In genomic region chr9:88418025-88418424, GRCh38 we compare ENCODE assay signal across 23 cellular contexts. TPM values are rescaled to one million over a fixed set of nuclear protein-coding genes. Genes with fewer than 3 reads are reported as not detected.
A peak's percentile ranks its signal among the peaks of the same experiment; 100 is the strongest.
DNase-seq lines count a peak whose midpoint lies in the region; ATAC-seq and TF ChIP-seq lines count a peak whose summit lies in the region.
"Had no signal": no experiment of that assay in that cellular context is flagged by ENCODE, and none has a peak within 500 bp of the region (broad histone marks: within the 10 kb centered on the region; RNA-seq: fewer than 3 reads in every experiment).

No MANE protein-coding gene starts in this region.

- intact Hi-C loops in activated CD8-positive, alpha-beta T cell treated with anti-CD3 and anti-CD28 coated beads for 36 hours (cut with micrococcal nuclease), result no loop called here
- intact Hi-C loops in CD14-positive monocyte (cut with micrococcal nuclease), result no loop called here

- TF ChIP-seq CTCF in activated CD8-positive, alpha-beta T cell treated with anti-CD3 and anti-CD28 coated beads for 36 hours (IDR thresholded peaks at IDR 0.05), result no peak
- no peak for TF ChIP-seq CTCF in endothelial cell (IDR thresholded peaks at IDR 0.05; ENCODE audit: unreplicated experiment)
- TF ChIP-seq CTCF in GM13976 (IDR thresholded peaks at IDR 0.05; ENCODE audit: borderline replicate concordance, control extremely low read depth, extremely low read depth, insufficient read depth, missing control alignments), result no peak
- no peak for TF ChIP-seq CTCF in CD14-positive monocyte (IDR thresholded peaks at IDR 0.05)

- H3K9ac ChIP-seq in HUES6 (ENCODE audit: low read length), result peak overlapping the region; percentile 29

- H3K4me1 ChIP-seq in HUES6 (ENCODE audit: control insufficient read depth, insufficient read depth, low read length), result peaks cover 9% of the 10 kb centered on the region
- H3K4me1 ChIP-seq: suprapubic skin had no signal

- no peak overlapping the region for H3K4me3 Mint-ChIP-seq in activated CD8-positive, alpha-beta T cell treated with anti-CD3 and anti-CD28 coated beads, Interleukin-2, amount 10 ng/mL, durations not matched to agents 7 days and 5 days
- no peak overlapping the region for H3K4me3 Mint-ChIP-seq in activated CD8-positive, alpha-beta T cell treated with anti-CD3 and anti-CD28 coated beads for 36 hours
- H3K4me3 Mint-ChIP-seq in endothelial cell (ENCODE audit: unreplicated experiment) (peak overlapping the region; percentile 76), CD14-positive monocyte (no peak overlapping the region)
- H3K4me3 Mint-ChIP-seq: activated naive CD8-positive, alpha-beta T cell treated with anti-CD3 and anti-CD28 coated beads for 36 hours; activated T-cell treated with anti-CD3 and anti-CD28 coated beads, Interleukin-2, amount 50 U/mL, for 72 hours; nephron; stimulated activated effector memory CD8-positive, alpha-beta T cell treated with anti-CD3 and anti-CD28 coated beads, Interleukin-12 subunit alpha, Interleukin-12 subunit beta, amount 100 ng/mL, for 72 hours had no signal

- peaks cover 18% of the 10 kb centered on the region for H3K4me1 Mint-ChIP-seq in activated CD8-positive, alpha-beta T cell treated with anti-CD3 and anti-CD28 coated beads, Interleukin-2, amount 10 ng/mL, durations not matched to agents 7 days and 5 days (ENCODE audit: low read depth)
- peaks cover 21% of the 10 kb centered on the region for H3K4me1 Mint-ChIP-seq in activated CD8-positive, alpha-beta T cell treated with anti-CD3 and anti-CD28 coated beads for 36 hours (ENCODE audit: low read depth)
- peaks cover 3% of the 10 kb centered on the region for H3K4me1 Mint-ChIP-seq in endothelial cell (ENCODE audit: unreplicated experiment)
- peaks cover 1% of the 10 kb centered on the region for H3K4me1 Mint-ChIP-seq in CD14-positive monocyte

- DNase-seq in activated CD8-positive, alpha-beta T cell treated with anti-CD3 and anti-CD28 coated beads, Interleukin-2, amount 10 ng/mL, durations not matched to agents 7 days and 5 days, result no peak
- no peak for DNase-seq in activated CD8-positive, alpha-beta T cell treated with anti-CD3 and anti-CD28 coated beads for 36 hours
- DNase-seq in endothelial cell (ENCODE audit: low spot score), result no peak
- peak; percentile 35 for DNase-seq in myocyte (ENCODE audit: low read depth)
- no peak for DNase-seq in KG1 (lab: John Stamatoyannopoulos, UW)
- DNase-seq in GM13976 (ENCODE audit: low spot score), result no peak
- no peak for DNase-seq in CD14-positive monocyte (ENCODE audit: low spot score)
- DNase-seq: activated CD4-positive, alpha-beta T cell treated with anti-CD3 and anti-CD28 coated beads, Interleukin-2, amount 50 U/mL, for 4 hours; activated naive CD8-positive, alpha-beta T cell treated with anti-CD3 and anti-CD28 coated beads for 36 hours; activated T-cell treated with anti-CD3 and anti-CD28 coated beads, Interleukin-2, amount 50 U/mL, for 72 hours; brain microvascular endothelial cell; C1 segment of cervical spinal cord; DMS 273 treated with DMSO at 0.1 percent for 48 hours; left cardiac atrium; NCI-H1417 treated with DMSO at 0.1 percent for 48 hours; NCI-H524 treated with DMSO at 0.1 percent for 48 hours; Right ventricle myocardium superior had no signal

- H3K27ac ChIP-seq in HUES6 (ENCODE audit: low read depth, low read length), result peak overlapping the region; percentile 80
- H3K27ac ChIP-seq: coronary artery, suprapubic skin had no signal

- peaks cover 65% of the 10 kb centered on the region for H3K9me3 ChIP-seq in HUES6 (ENCODE audit: control insufficient read depth, insufficient read depth, low read depth, low read length)

- no peaks in the 10 kb centered on the region for H3K27me3 Mint-ChIP-seq in activated CD8-positive, alpha-beta T cell treated with anti-CD3 and anti-CD28 coated beads, Interleukin-2, amount 10 ng/mL, durations not matched to agents 7 days and 5 days (ENCODE audit: low read depth)
- H3K27me3 Mint-ChIP-seq in activated CD8-positive, alpha-beta T cell treated with anti-CD3 and anti-CD28 coated beads for 36 hours, result no peaks in the 10 kb centered on the region
- H3K27me3 Mint-ChIP-seq in endothelial cell (ENCODE audit: unreplicated experiment) (peaks cover 2% of the 10 kb centered on the region), CD14-positive monocyte (ENCODE audit: low read depth in 3 of 3) (no peaks in the 10 kb centered on the region)
- H3K27me3 Mint-ChIP-seq: activated naive CD8-positive, alpha-beta T cell treated with anti-CD3 and anti-CD28 coated beads for 36 hours had no signal

- POLR2A ChIA-PET in activated CD8-positive, alpha-beta T cell treated with anti-CD3 and anti-CD28 coated beads, Interleukin-2, amount 10 ng/mL, durations not matched to agents 7 days and 5 days (lab: Charles Lee), result no interaction called here
- POLR2A ChIA-PET in activated CD8-positive, alpha-beta T cell treated with anti-CD3 and anti-CD28 coated beads for 36 hours (lab: Charles Lee), result interaction anchor here (0.7 kb wide), 1 partner anchor 8 kb away, joined by 3 read pairs; no protein-coding TSS in a partner anchor

- H3K9me3 Mint-ChIP-seq in activated CD8-positive, alpha-beta T cell treated with anti-CD3 and anti-CD28 coated beads, Interleukin-2, amount 10 ng/mL, durations not matched to agents 7 days and 5 days (ENCODE audit: insufficient read depth), result peaks cover 37% of the 10 kb centered on the region
- peaks cover 36% of the 10 kb centered on the region for H3K9me3 Mint-ChIP-seq in activated CD8-positive, alpha-beta T cell treated with anti-CD3 and anti-CD28 coated beads for 36 hours
- peaks cover 7% of the 10 kb centered on the region for H3K9me3 Mint-ChIP-seq in endothelial cell (ENCODE audit: unreplicated experiment)
- peaks cover 28 to 61% (median 46%) of the 10 kb centered on the region in 7 donors for H3K9me3 Mint-ChIP-seq in CD14-positive monocyte

- H3K36me3 Mint-ChIP-seq in activated CD8-positive, alpha-beta T cell treated with anti-CD3 and anti-CD28 coated beads, Interleukin-2, amount 10 ng/mL, durations not matched to agents 7 days and 5 days (ENCODE audit: low read depth), result peaks cover 75% of the 10 kb centered on the region
- H3K36me3 Mint-ChIP-seq in activated CD8-positive, alpha-beta T cell treated with anti-CD3 and anti-CD28 coated beads for 36 hours (ENCODE audit: low read depth), result peaks cover 68% of the 10 kb centered on the region
- H3K36me3 Mint-ChIP-seq in endothelial cell (ENCODE audit: low read depth, unreplicated experiment) (peaks cover 56% of the 10 kb centered on the region), CD14-positive monocyte (peaks cover 34 to 60% of the 10 kb centered on the region in 2 donors)

- H3K27ac Mint-ChIP-seq in activated CD8-positive, alpha-beta T cell treated with anti-CD3 and anti-CD28 coated beads, Interleukin-2, amount 10 ng/mL, durations not matched to agents 7 days and 5 days, result peak overlapping the region; percentile 26
- H3K27ac Mint-ChIP-seq in activated CD8-positive, alpha-beta T cell treated with anti-CD3 and anti-CD28 coated beads for 36 hours, result no peak overlapping the region
- H3K27ac Mint-ChIP-seq in endothelial cell (ENCODE audit: unreplicated experiment) (peak overlapping the region; percentile 53), CD14-positive monocyte (no peak overlapping the region)
- H3K27ac Mint-ChIP-seq: nephron had no signal

- no peak for ATAC-seq in activated CD8-positive, alpha-beta T cell treated with anti-CD3 and anti-CD28 coated beads, Interleukin-2, amount 10 ng/mL, durations not matched to agents 7 days and 5 days
- no peak for ATAC-seq in activated CD8-positive, alpha-beta T cell treated with anti-CD3 and anti-CD28 coated beads for 36 hours
- ATAC-seq: left cardiac atrium, sciatic nerve had no signal

- peak overlapping the region; percentile 37; the same call in 1 of the 2 replicates for H3K4me3 ChIP-seq in HUES6 (ENCODE audit: low read depth, low read length)
- H3K4me3 ChIP-seq: coronary artery, suprapubic skin had no signal

- CTCF ChIA-PET in activated CD8-positive, alpha-beta T cell treated with anti-CD3 and anti-CD28 coated beads, Interleukin-2, amount 10 ng/mL, durations not matched to agents 7 days and 5 days (lab: Charles Lee), result interaction anchor here (1.1 kb wide), 1 partner anchor 24 kb away, joined by 3 read pairs; no protein-coding TSS in a partner anchor
- CTCF ChIA-PET in activated CD8-positive, alpha-beta T cell treated with anti-CD3 and anti-CD28 coated beads for 36 hours (lab: Charles Lee), result interaction anchor here (1.5 kb wide), 1 partner anchor 443 kb away, joined by 3 read pairs; no protein-coding TSS in a partner anchor

- in situ Hi-C loops in GM13976 (cut with MboI; ENCODE audit: low sequenced_read_pairs, unreplicated experiment), result no loop called here

- peaks cover 87% of the 10 kb centered on the region for H3K36me3 ChIP-seq in HUES6 (ENCODE audit: control insufficient read depth, insufficient read depth, low read length)

- no peaks in the 10 kb centered on the region for H3K27me3 ChIP-seq in HUES6 (ENCODE audit: control insufficient read depth, insufficient read depth, low read length)
- H3K27me3 ChIP-seq: brain microvascular endothelial cell, suprapubic skin had no signal

RNA-seq across cellular contexts. Expression of gene SPIN1, which starts 29.8 kb away (rescaled TPM):
- total RNA-seq in activated CD8-positive, alpha-beta T cell treated with anti-CD3 and anti-CD28 coated beads, Interleukin-2, amount 10 ng/mL, durations not matched to agents 7 days and 5 days, result 10 to 100 TPM; 50.5 to 54.4 TPM
- total RNA-seq in activated CD8-positive, alpha-beta T cell treated with anti-CD3 and anti-CD28 coated beads for 36 hours, result 10 to 100 TPM; 31.2 to 32.0 TPM
- 97.3 TPM for total RNA-seq in endothelial cell (ENCODE audit: unreplicated experiment)
- 63.2 and 67.2 TPM in 2 replicates for total RNA-seq in myocyte
- polyA plus RNA-seq in myocyte (2012), result 46.4 TPM
- polyA plus RNA-seq in CD14-positive monocyte, result 10 to 100 TPM; 11.3 to 14.0 TPM

Comparison
In these comparisons a context has a peak if more than half of its experiments do, and no peak if none do; other contexts are left out.
1. H3K27ac Mint-ChIP-seq: peak in activated CD8-positive, alpha-beta T cell treated with anti-CD3 and anti-CD28 coated beads, Interleukin-2, amount 10 ng/mL, durations not matched to agents 7 days and 5 days (single experiment) and endothelial cell (single experiment); none in activated CD8-positive, alpha-beta T cell treated with anti-CD3 and anti-CD28 coated beads for 36 hours (single experiment) and CD14-positive monocyte (0 of 7).